ENCODE assay signal across 26 cellular contexts in the genomic region with DNA sequence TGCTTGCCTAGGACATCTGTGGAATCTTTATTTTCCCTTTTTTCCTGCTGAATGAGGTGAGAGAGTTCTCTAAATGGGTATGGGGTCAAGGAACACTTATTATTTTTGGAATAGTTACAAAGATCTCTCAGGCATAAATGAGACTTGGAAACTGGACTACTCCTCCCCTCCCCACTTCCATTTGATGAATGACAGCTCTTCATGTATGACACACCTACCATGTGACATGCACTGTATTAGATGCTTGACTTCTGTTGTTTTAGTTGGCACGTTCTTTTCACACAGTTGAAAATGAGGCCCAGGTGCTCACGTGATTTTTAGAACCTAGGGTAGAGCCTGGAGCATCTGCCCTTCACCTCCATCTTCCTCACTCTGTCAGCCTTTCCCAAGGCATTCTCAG.
"Had no signal": no experiment of that assay in that cellular context is flagged by ENCODE, and none has a peak within 500 bp of the region (broad histone marks: within the 10 kb centered on the region; RNA-seq: fewer than 3 reads in every experiment).

No MANE protein-coding gene starts in this region.

- H3K36me3 ChIP-seq: esophagus muscularis mucosa, gastroesophageal sphincter, heart left ventricle, left lung, neural progenitor cell, prostate gland, right atrium auricular region, suprapubic skin, transverse colon had no signal

- H3K9me3 Mint-ChIP-seq: endodermal cell; mesothelial cell of epicardium; nephron; neural progenitor cell; stimulated activated effector memory CD8-positive, alpha-beta T cell treated with anti-CD3 and anti-CD28 coated beads, Interleukin-12 subunit alpha, Interleukin-12 subunit beta, amount 100 ng/mL, for 72 hours; stimulated activated naive CD8-positive, alpha-beta T cell treated with anti-CD3 and anti-CD28 coated beads, Interleukin-15, Interleukin-2, amounts not matched to agents 100 ng/mL and 50 ng/mL, for 24 hours had no signal

- H3K27ac Mint-ChIP-seq: endodermal cell; mesothelial cell of epicardium; nephron; neural progenitor cell; stimulated activated effector memory CD8-positive, alpha-beta T cell treated with anti-CD3 and anti-CD28 coated beads, Interleukin-12 subunit alpha, Interleukin-12 subunit beta, amount 100 ng/mL, for 72 hours; stimulated activated naive CD8-positive, alpha-beta T cell treated with anti-CD3 and anti-CD28 coated beads, Interleukin-15, Interleukin-2, amounts not matched to agents 100 ng/mL and 50 ng/mL, for 24 hours had no signal

- DNase-seq: effector CD8-positive, alpha-beta T cell; endodermal cell; foreskin keratinocyte; heart left ventricle; hippocampal formation; left cardiac atrium; left lung; mesenchymal stem cell; mucosa of descending colon; naive B cell; stimulated activated CD4-positive, alpha-beta T cell treated with anti-CD3 and anti-CD28 coated beads, Interleukin-12 subunit alpha, Interleukin-12 subunit beta, amount 100 ng/mL, for 4 hours; stimulated activated CD4-positive, alpha-beta T cell treated with anti-CD3 and anti-CD28 coated beads, Interleukin-1b, Interleukin-23, amount 100 ng/mL, for 48 hours; stimulated activated CD4-positive, alpha-beta T cell treated with anti-CD3 and anti-CD28 coated beads, Interleukin-4, amount 100 ng/mL, for 24 hours; transverse colon had no signal

- H3K9me3 ChIP-seq: esophagus muscularis mucosa, gastroesophageal sphincter, heart left ventricle, left lung, mucosa of descending colon, prostate gland, right atrium auricular region, suprapubic skin, transverse colon had no signal

- H3K27ac ChIP-seq: esophagus muscularis mucosa, foreskin keratinocyte, gastroesophageal sphincter, heart left ventricle, left lung, neural progenitor cell, prostate gland, right atrium auricular region, suprapubic skin, transverse colon had no signal

- H3K4me3 Mint-ChIP-seq: endodermal cell; mesothelial cell of epicardium; naive B cell; nephron; neural progenitor cell; stimulated activated effector memory CD8-positive, alpha-beta T cell treated with anti-CD3 and anti-CD28 coated beads, Interleukin-12 subunit alpha, Interleukin-12 subunit beta, amount 100 ng/mL, for 72 hours; stimulated activated naive CD8-positive, alpha-beta T cell treated with anti-CD3 and anti-CD28 coated beads, Interleukin-15, Interleukin-2, amounts not matched to agents 100 ng/mL and 50 ng/mL, for 24 hours had no signal

- H3K4me3 ChIP-seq: esophagus muscularis mucosa, gastroesophageal sphincter, heart left ventricle, left lung, mucosa of descending colon, neural progenitor cell, prostate gland, right atrium auricular region, smooth muscle cell, suprapubic skin, transverse colon had no signal

- H3K4me1 ChIP-seq: esophagus muscularis mucosa, gastroesophageal sphincter, neural progenitor cell, prostate gland, right atrium auricular region, suprapubic skin had no signal

- H3K27me3 ChIP-seq: foreskin keratinocyte, gastroesophageal sphincter, heart left ventricle, left lung, neural progenitor cell, right atrium auricular region, suprapubic skin, transverse colon had no signal

- ATAC-seq: foreskin keratinocyte; gastroesophageal sphincter; heart left ventricle; left cardiac atrium; left lung; mucosa of descending colon; sciatic nerve; stimulated activated effector memory CD8-positive, alpha-beta T cell treated with anti-CD3 and anti-CD28 coated beads, Interleukin-12 subunit alpha, Interleukin-12 subunit beta, amount 100 ng/mL, for 72 hours had no signal

- H3K4me1 Mint-ChIP-seq: mesothelial cell of epicardium, nephron, neural progenitor cell had no signal

- H3K27me3 Mint-ChIP-seq: naive B cell; stimulated activated naive CD8-positive, alpha-beta T cell treated with anti-CD3 and anti-CD28 coated beads, Interleukin-15, Interleukin-2, amounts not matched to agents 100 ng/mL and 50 ng/mL, for 24 hours had no signal

- H3K36me3 Mint-ChIP-seq: mesothelial cell of epicardium, neural progenitor cell had no signal
